In the genomic region with DNA sequence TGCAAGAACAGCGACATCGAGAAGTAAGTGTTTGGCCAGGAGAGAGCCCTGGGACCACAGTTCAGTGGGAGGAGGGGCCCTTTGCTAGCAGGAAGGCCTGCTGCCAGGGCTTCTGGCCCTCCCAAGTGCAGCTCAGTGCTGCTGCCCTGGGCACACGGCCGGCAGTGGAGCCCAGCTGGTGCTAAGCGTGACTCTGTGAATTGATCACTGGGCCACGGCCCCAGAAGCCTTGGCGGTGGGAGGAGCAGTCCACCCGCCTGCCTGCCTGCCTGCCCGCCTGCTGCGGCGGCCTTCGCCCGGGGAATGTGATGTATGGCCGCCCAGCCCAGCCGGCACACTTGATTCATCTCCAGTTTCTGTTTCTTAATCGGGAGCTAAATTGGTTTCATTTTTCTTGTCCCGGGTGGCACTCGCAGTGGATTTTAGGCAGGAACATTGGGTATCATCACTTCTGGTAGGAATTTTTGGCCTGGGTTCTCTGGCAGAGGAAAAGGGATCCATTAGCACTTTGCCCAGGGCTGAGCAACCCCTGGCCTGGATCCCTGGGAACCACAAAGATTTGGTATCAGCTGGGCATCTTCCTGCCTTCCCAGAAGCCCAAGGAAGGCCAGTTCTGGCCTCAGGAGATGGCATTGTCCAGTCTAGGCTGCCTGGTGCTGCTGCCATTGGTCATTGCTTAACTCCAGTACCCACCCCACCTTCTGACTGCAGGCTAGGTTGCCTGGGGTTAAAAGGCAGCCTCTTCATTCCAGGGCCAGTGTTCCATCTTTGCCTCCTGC, we compare ENCODE assay signal across 11 cellular contexts. TPM values are rescaled to one million over a fixed set of nuclear protein-coding genes. Genes with fewer than 3 reads are reported as not detected.
A peak's percentile ranks its signal among the peaks of the same experiment; 100 is the strongest.
DNase-seq lines count a peak whose midpoint lies in the region; ATAC-seq and TF ChIP-seq lines count a peak whose summit lies in the region.
"Had no signal": no experiment of that assay in that cellular context is flagged by ENCODE, and none has a peak within 500 bp of the region (broad histone marks: within the 10 kb centered on the region; RNA-seq: fewer than 3 reads in every experiment).

No MANE protein-coding gene starts in this region.

- POLR2A ChIA-PET in activated CD8-positive, alpha-beta T cell treated with anti-CD3 and anti-CD28 coated beads for 36 hours (lab: Charles Lee), result interaction anchor here (0.9 to 3.5 kb wide), 3 partner anchors 13 to 86 kb away, joined by 3 to 16 read pairs (median 5); no protein-coding TSS in a partner anchor
- POLR2A ChIA-PET in activated CD4-positive, alpha-beta T cell treated with anti-CD3 and anti-CD28 coated beads, Interleukin-2, amount 10 ng/mL, durations not matched to agents 7 days and 5 days (lab: Charles Lee), result no interaction called here

- H3K9me3 ChIP-seq in ascending aorta (no peaks in the 10 kb centered on the region), psoas muscle (no peaks in the 10 kb centered on the region)
- H3K9me3 ChIP-seq: BLaER1 had no signal

- TF ChIP-seq CTCF in ascending aorta (IDR thresholded peaks at IDR 0.05), result peak in 2 of 3 experiments; percentile 7 to 10
- no peak for TF ChIP-seq CTCF in psoas muscle (IDR thresholded peaks at IDR 0.05)
- TF ChIP-seq CTCF in activated CD8-positive, alpha-beta T cell treated with anti-CD3 and anti-CD28 coated beads for 36 hours (IDR thresholded peaks at IDR 0.05), result no peak

- H3K27ac Mint-ChIP-seq in activated CD8-positive, alpha-beta T cell treated with anti-CD3 and anti-CD28 coated beads for 36 hours, result no peak overlapping the region
- no peak overlapping the region for H3K27ac Mint-ChIP-seq in activated CD4-positive, alpha-beta T cell treated with anti-CD3 and anti-CD28 coated beads, Interleukin-2, amount 10 ng/mL, durations not matched to agents 7 days and 5 days

- H3K27me3 ChIP-seq in ascending aorta (no peaks in the 10 kb centered on the region), psoas muscle (ENCODE audit: insufficient read depth in 3 of 3, low read length in 2 of 3) (no peaks in the 10 kb centered on the region)
- H3K27me3 ChIP-seq: BLaER1 had no signal

- H3K4me1 ChIP-seq in ascending aorta, result peaks cover 6 to 33% of the 10 kb centered on the region in 2 donors
- H3K4me1 ChIP-seq in psoas muscle, result peaks cover 68% of the 10 kb centered on the region
- H3K4me1 ChIP-seq: BLaER1 had no signal

- H3K27ac ChIP-seq in ascending aorta, result peak overlapping the region; percentile 92 to 94
- H3K27ac ChIP-seq in psoas muscle, result peak overlapping the region; percentile 93
- H3K27ac ChIP-seq: BLaER1 had no signal

- CTCF ChIA-PET in activated CD8-positive, alpha-beta T cell treated with anti-CD3 and anti-CD28 coated beads for 36 hours (lab: Charles Lee), result interaction anchor here (2.4 kb wide), 1 partner anchor 36 kb away, joined by 12 read pairs; no protein-coding TSS in a partner anchor
- CTCF ChIA-PET in activated CD4-positive, alpha-beta T cell treated with anti-CD3 and anti-CD28 coated beads, Interleukin-2, amount 10 ng/mL, durations not matched to agents 7 days and 5 days (lab: Charles Lee), result no interaction called here

- H3K4me3 ChIP-seq in ascending aorta (peak overlapping the region; percentile 30 to 40), psoas muscle (peak overlapping the region; percentile 41)
- H3K4me3 ChIP-seq: BLaER1, skin epidermis had no signal

- peaks cover 32% of the 10 kb centered on the region for H3K36me3 Mint-ChIP-seq in activated CD8-positive, alpha-beta T cell treated with anti-CD3 and anti-CD28 coated beads for 36 hours (ENCODE audit: low read depth)
- H3K36me3 Mint-ChIP-seq in activated CD4-positive, alpha-beta T cell treated with anti-CD3 and anti-CD28 coated beads, Interleukin-2, amount 10 ng/mL, durations not matched to agents 7 days and 5 days (ENCODE audit: low read depth), result peaks cover 11% of the 10 kb centered on the region

- no peaks in the 10 kb centered on the region for H3K9me3 Mint-ChIP-seq in activated CD8-positive, alpha-beta T cell treated with anti-CD3 and anti-CD28 coated beads for 36 hours
- no peaks in the 10 kb centered on the region for H3K9me3 Mint-ChIP-seq in activated CD4-positive, alpha-beta T cell treated with anti-CD3 and anti-CD28 coated beads, Interleukin-2, amount 10 ng/mL, durations not matched to agents 7 days and 5 days

- intact Hi-C loops in ascending aorta (cut with DNase I) (loop anchor here (1.0 to 2.0 kb wide), 2 partner anchors 13 to 29 kb away; partner anchors contain the start of genes ARMH1 and TMEM53), psoas muscle (cut with DNase I) (no loop called here)
- intact Hi-C loops in activated CD8-positive, alpha-beta T cell treated with anti-CD3 and anti-CD28 coated beads for 36 hours (cut with micrococcal nuclease), result no loop called here

- H3K27me3 Mint-ChIP-seq in activated CD8-positive, alpha-beta T cell treated with anti-CD3 and anti-CD28 coated beads for 36 hours, result no peaks in the 10 kb centered on the region
- no peaks in the 10 kb centered on the region for H3K27me3 Mint-ChIP-seq in activated CD4-positive, alpha-beta T cell treated with anti-CD3 and anti-CD28 coated beads, Interleukin-2, amount 10 ng/mL, durations not matched to agents 7 days and 5 days

- H3K36me3 ChIP-seq in ascending aorta (peaks cover 44 to 48% of the 10 kb centered on the region in 2 donors), psoas muscle (ENCODE audit: insufficient read depth in 1 of 2, low read depth in 1 of 2) (peaks cover 9 to 78% of the 10 kb centered on the region in 2 donors)

- DNase-seq in Ammon's horn (ENCODE audit: low spot score) (peak; percentile 97), ascending aorta (ENCODE audit: low spot score in 2 of 2) (peak; percentile 22 to 85), hippocampal formation (lab: John Stamatoyannopoulos, UW) (peak; percentile 86 to 91), psoas muscle (peak; percentile 82 to 89), GM19238 (ENCODE audit: insufficient read length, low spot score) (no peak)
- DNase-seq in activated CD8-positive, alpha-beta T cell treated with anti-CD3 and anti-CD28 coated beads for 36 hours, result no peak
- DNase-seq in activated CD4-positive, alpha-beta T cell treated with anti-CD3 and anti-CD28 coated beads, Interleukin-2, amount 10 ng/mL, durations not matched to agents 7 days and 5 days, result no peak
- DNase-seq: NCI-H510A had no signal

- ATAC-seq in psoas muscle (peak; percentile 86 to 91 (median 87)), GM21825 (IDR thresholded peaks at IDR 0.05; ENCODE audit: unreplicated experiment) (no peak)
- ATAC-seq in activated CD8-positive, alpha-beta T cell treated with anti-CD3 and anti-CD28 coated beads for 36 hours, result no peak

- H3K4me1 Mint-ChIP-seq in activated CD8-positive, alpha-beta T cell treated with anti-CD3 and anti-CD28 coated beads for 36 hours (ENCODE audit: low read depth), result no peaks in the 10 kb centered on the region
- no peaks in the 10 kb centered on the region for H3K4me1 Mint-ChIP-seq in activated CD4-positive, alpha-beta T cell treated with anti-CD3 and anti-CD28 coated beads, Interleukin-2, amount 10 ng/mL, durations not matched to agents 7 days and 5 days

- WGBS in psoas muscle, 3 donors, result 25 to 32% (median 29%) methylated on average over 18 of the region's 18 CpGs

- H3K4me3 Mint-ChIP-seq in activated CD8-positive, alpha-beta T cell treated with anti-CD3 and anti-CD28 coated beads for 36 hours, result no peak overlapping the region
- no peak overlapping the region for H3K4me3 Mint-ChIP-seq in activated CD4-positive, alpha-beta T cell treated with anti-CD3 and anti-CD28 coated beads, Interleukin-2, amount 10 ng/mL, durations not matched to agents 7 days and 5 days

RNA-seq across cellular contexts. Expression of gene TMEM53, which starts 28.6 kb away (rescaled TPM):
- total RNA-seq in ascending aorta (9.2 TPM), psoas muscle (1 to 10 TPM; 3.9 to 7.7 (median 6.3) TPM)
- polyA plus RNA-seq in psoas muscle, result 1 to 10 TPM; 2.4 to 6.2 (median 4.2) TPM
- total RNA-seq in activated CD8-positive, alpha-beta T cell treated with anti-CD3 and anti-CD28 coated beads for 36 hours, result 1 to 10 TPM; 2.3 to 3.5 TPM
- total RNA-seq in activated CD4-positive, alpha-beta T cell treated with anti-CD3 and anti-CD28 coated beads, Interleukin-2, amount 10 ng/mL, durations not matched to agents 7 days and 5 days, result 1 to 10 TPM; 3.0 to 3.5 TPM

RNA-seq across cellular contexts. Expression of gene ARMH1, which starts 28.9 kb away (rescaled TPM):
- total RNA-seq in ascending aorta, result not detected
- under 1 TPM in 3 of 4 donors, not detected in 1; 0.59 to 0.82 (median 0.64) TPM for total RNA-seq in psoas muscle
- under 1 TPM; 0.08 to 0.74 (median 0.26) TPM for polyA plus RNA-seq in psoas muscle
- total RNA-seq in activated CD8-positive, alpha-beta T cell treated with anti-CD3 and anti-CD28 coated beads for 36 hours, result 100 to 1,000 TPM; 162 to 165 TPM
- total RNA-seq in activated CD4-positive, alpha-beta T cell treated with anti-CD3 and anti-CD28 coated beads, Interleukin-2, amount 10 ng/mL, durations not matched to agents 7 days and 5 days, result 10 to 100 TPM; 47.4 to 50.7 TPM

Comparison
In these comparisons a context has a peak if more than half of its experiments do, and no peak if none do; other contexts are left out.
1. DNase-seq: peak in Ammon's horn (single experiment), ascending aorta (2 of 2), hippocampal formation (2 of 2) and psoas muscle (2 of 2); none in activated CD8-positive, alpha-beta T cell treated with anti-CD3 and anti-CD28 coated beads for 36 hours (single experiment), activated CD4-positive, alpha-beta T cell treated with anti-CD3 and anti-CD28 coated beads, Interleukin-2, amount 10 ng/mL, durations not matched to agents 7 days and 5 days (single experiment) and GM19238 (single experiment).
2. CTCF ChIP-seq: peak in ascending aorta (2 of 3); none in psoas muscle (single experiment) and activated CD8-positive, alpha-beta T cell treated with anti-CD3 and anti-CD28 coated beads for 36 hours (single experiment).
3. ATAC-seq: peak in psoas muscle (4 of 4); none in activated CD8-positive, alpha-beta T cell treated with anti-CD3 and anti-CD28 coated beads for 36 hours (single experiment) and GM21825 (single experiment).
4. RNA of gene ARMH1, which starts 28.9 kb away (total RNA-seq): 162 to 165 TPM in activated CD8-positive, alpha-beta T cell treated with anti-CD3 and anti-CD28 coated beads for 36 hours and 47.4 to 50.7 TPM in activated CD4-positive, alpha-beta T cell treated with anti-CD3 and anti-CD28 coated beads, Interleukin-2, amount 10 ng/mL, durations not matched to agents 7 days and 5 days; 0.59 to 0.82 TPM in psoas muscle and not detected in ascending aorta (single experiment); every median in the first group is over 10 times any median in the second.